ENCODE assay signal across 16 cellular contexts in genomic region chr1:222750651-222751050, GRCh38. TPM values are rescaled to one million over a fixed set of nuclear protein-coding genes. Genes with fewer than 3 reads are reported as not detected.
DNase-seq lines count a peak whose midpoint lies in the region; ATAC-seq and TF ChIP-seq lines count a peak whose summit lies in the region.
"Had no signal": no experiment of that assay in that cellular context is flagged by ENCODE, and none has a peak within 500 bp of the region (broad histone marks: within the 10 kb centered on the region; RNA-seq: fewer than 3 reads in every experiment).

No MANE protein-coding gene starts in this region.

- H3K9ac ChIP-seq in OCI-LY3 (ENCODE audit: low read length) (no peak overlapping the region), mammary epithelial cell (ENCODE audit: insufficient read depth, low read length) (no peak overlapping the region)
- H3K9ac ChIP-seq: KMS-11, neural progenitor cell had no signal

- no peaks in the 10 kb centered on the region for H3K4me1 Mint-ChIP-seq in activated naive CD4-positive, alpha-beta T cell treated with anti-CD3 and anti-CD28 coated beads, Interleukin-2, amount 10 ng/mL, durations not matched to agents 7 days and 5 days
- H3K4me1 Mint-ChIP-seq in activated naive CD8-positive, alpha-beta T cell treated with anti-CD3 and anti-CD28 coated beads, Interleukin-2, amount 50 U/mL, for 24 hours, result no peaks in the 10 kb centered on the region

- dilution Hi-C loops in mammary epithelial cell (cut with HindIII; ENCODE audit: low sequenced_read_pairs), result no loop called here

- H3K27me3 ChIP-seq in OCI-LY3 (ENCODE audit: low read depth, low read length) (0 out of 2 replicates have a peak, but pooled peaks cover 3% of the 10 kb centered on the region), mammary epithelial cell (ENCODE audit: insufficient read depth, low read length) (no peaks in the 10 kb centered on the region)
- H3K27me3 ChIP-seq: neural progenitor cell had no signal

- BruUV-seq in mammary epithelial cell (replicated peaks; lab: Mats Ljungman, UMichigan), result no TSS peak

- in situ Hi-C loops in mammary epithelial cell (cut with MboI; ENCODE audit: low sequenced_read_pairs in 2 of 2), result no loop called here

- intact Hi-C loops in mammary epithelial cell (cut with micrococcal nuclease), result no loop called here

- H3K4me3 ChIP-seq in OCI-LY3 (ENCODE audit: low read length) (no peak overlapping the region), mammary epithelial cell (replicated peaks in 1 of 3; ENCODE audit: insufficient read depth in 1 of 3, low read depth in 2 of 3, low read length in 3 of 3) (no peak overlapping the region)
- H3K4me3 ChIP-seq: neural progenitor cell had no signal

- no peaks in the 10 kb centered on the region for H3K36me3 Mint-ChIP-seq in activated naive CD4-positive, alpha-beta T cell treated with anti-CD3 and anti-CD28 coated beads, Interleukin-2, amount 10 ng/mL, durations not matched to agents 7 days and 5 days
- H3K36me3 Mint-ChIP-seq in activated naive CD8-positive, alpha-beta T cell treated with anti-CD3 and anti-CD28 coated beads, Interleukin-2, amount 50 U/mL, for 24 hours (ENCODE audit: low read depth), result no peaks in the 10 kb centered on the region
- H3K36me3 Mint-ChIP-seq: neural progenitor cell had no signal

- H3K9me3 ChIP-seq in OCI-LY3 (ENCODE audit: insufficient read depth, low read length) (no peaks in the 10 kb centered on the region), mammary epithelial cell (replicated peaks; ENCODE audit: insufficient read depth, low read length) (no peaks in the 10 kb centered on the region)

- H3K4me3 Mint-ChIP-seq in activated naive CD4-positive, alpha-beta T cell treated with anti-CD3 and anti-CD28 coated beads, Interleukin-2, amount 10 ng/mL, durations not matched to agents 7 days and 5 days, result no peak overlapping the region
- H3K4me3 Mint-ChIP-seq in activated naive CD8-positive, alpha-beta T cell treated with anti-CD3 and anti-CD28 coated beads, Interleukin-2, amount 50 U/mL, for 24 hours, result no peak overlapping the region
- H3K4me3 Mint-ChIP-seq: neural progenitor cell had no signal

- peak; percentile 90 for ATAC-seq in GM18517 (IDR thresholded peaks at IDR 0.05; ENCODE audit: unreplicated experiment)
- ATAC-seq in GM21390 (IDR thresholded peaks at IDR 0.05; ENCODE audit: unreplicated experiment), result peak; percentile 93
- ATAC-seq in HG03045 (IDR thresholded peaks at IDR 0.05; ENCODE audit: unreplicated experiment), result peak; percentile 71
- no peak for ATAC-seq in activated naive CD8-positive, alpha-beta T cell treated with anti-CD3 and anti-CD28 coated beads, Interleukin-2, amount 50 U/mL, for 24 hours

- H3K4me1 ChIP-seq in OCI-LY3 (ENCODE audit: low read length) (peaks cover 16% of the 10 kb centered on the region), mammary epithelial cell (ENCODE audit: insufficient read depth, low read length) (peaks cover 15% of the 10 kb centered on the region)

- no peak for TF ChIP-seq CTCF in OCI-LY3 (IDR thresholded peaks at IDR 0.05; ENCODE audit: low read depth, low read length)
- TF ChIP-seq CTCF in mammary epithelial cell (conservative IDR thresholded peaks at IDR 0.05 in 1 of 2, IDR thresholded peaks at IDR 0.05 in 1 of 2; ENCODE audit: extremely low read depth in 1 of 2, insufficient read depth in 1 of 2, low read depth in 1 of 2, low read length in 2 of 2), result no peak

- H3K79me2 ChIP-seq in OCI-LY3 (ENCODE audit: low read length) (no peaks in the 10 kb centered on the region), mammary epithelial cell (ENCODE audit: insufficient read depth, low read length) (no peaks in the 10 kb centered on the region)

- whole genome bisulfite sequencing in mammary epithelial cell (ENCODE audit: low coverage, missing lambda C conversion rate), result 90% methylated on average over 1 of the region's 1 CpG

- no peak overlapping the region for H2AFZ ChIP-seq in OCI-LY3 (ENCODE audit: low read depth, low read length)
- H2AFZ ChIP-seq in mammary epithelial cell (ENCODE audit: low read depth, low read length), result no peak overlapping the region

- CTCF ChIA-PET in activated naive CD4-positive, alpha-beta T cell treated with anti-CD3 and anti-CD28 coated beads, Interleukin-2, amount 10 ng/mL, durations not matched to agents 7 days and 5 days (lab: Charles Lee), result interaction anchor here (0.6 to 1.0 kb wide), 2 partner anchors 62 to 332 kb away, joined by 3 to 4 read pairs; no protein-coding TSS in a partner anchor
- CTCF ChIA-PET in mammary epithelial cell (lab: Charles Lee; ENCODE audit: low non-redundant PET), result no interaction called here

- no peaks in the 10 kb centered on the region for H3K36me3 ChIP-seq in OCI-LY3 (replicated peaks; ENCODE audit: low read depth, low read length)
- H3K36me3 ChIP-seq in mammary epithelial cell (ENCODE audit: insufficient read depth, low read length), result no peaks in the 10 kb centered on the region
- H3K36me3 ChIP-seq: neural progenitor cell had no signal

- H3K27ac ChIP-seq in OCI-LY3 (ENCODE audit: low read length) (no peak overlapping the region), mammary epithelial cell (ENCODE audit: insufficient read depth, low read depth, low read length) (no peak overlapping the region)
- H3K27ac ChIP-seq: KMS-11, neural progenitor cell had no signal

- no peak overlapping the region for H3K27ac Mint-ChIP-seq in activated naive CD4-positive, alpha-beta T cell treated with anti-CD3 and anti-CD28 coated beads, Interleukin-2, amount 10 ng/mL, durations not matched to agents 7 days and 5 days
- H3K27ac Mint-ChIP-seq in activated naive CD8-positive, alpha-beta T cell treated with anti-CD3 and anti-CD28 coated beads, Interleukin-2, amount 50 U/mL, for 24 hours, result no peak overlapping the region
- H3K27ac Mint-ChIP-seq: neural progenitor cell had no signal

- no peaks in the 10 kb centered on the region for H3K9me3 Mint-ChIP-seq in activated naive CD4-positive, alpha-beta T cell treated with anti-CD3 and anti-CD28 coated beads, Interleukin-2, amount 10 ng/mL, durations not matched to agents 7 days and 5 days
- no peaks in the 10 kb centered on the region for H3K9me3 Mint-ChIP-seq in activated naive CD8-positive, alpha-beta T cell treated with anti-CD3 and anti-CD28 coated beads, Interleukin-2, amount 50 U/mL, for 24 hours
- H3K9me3 Mint-ChIP-seq: neural progenitor cell had no signal

- H4K20me1 ChIP-seq in OCI-LY3 (ENCODE audit: insufficient read depth, low read length) (no peaks in the 10 kb centered on the region), mammary epithelial cell (ENCODE audit: insufficient read depth, low read length) (no peaks in the 10 kb centered on the region)

- H3K27me3 Mint-ChIP-seq in activated naive CD4-positive, alpha-beta T cell treated with anti-CD3 and anti-CD28 coated beads, Interleukin-2, amount 10 ng/mL, durations not matched to agents 7 days and 5 days, result no peaks in the 10 kb centered on the region
- peaks cover 3% of the 10 kb centered on the region for H3K27me3 Mint-ChIP-seq in activated naive CD8-positive, alpha-beta T cell treated with anti-CD3 and anti-CD28 coated beads, Interleukin-2, amount 50 U/mL, for 24 hours

- H3K4me2 ChIP-seq in OCI-LY3 (ENCODE audit: low read length) (peak overlapping the region; percentile 10), mammary epithelial cell (ENCODE audit: insufficient read depth, low read depth, low read length) (no peak overlapping the region)
- H3K4me2 ChIP-seq: KMS-11, neural progenitor cell had no signal

- no peak for DNase-seq in activated naive CD4-positive, alpha-beta T cell treated with anti-CD3 and anti-CD28 coated beads, Interleukin-2, amount 10 ng/mL, durations not matched to agents 7 days and 5 days
- DNase-seq in mammary epithelial cell, result no peak
- DNase-seq in activated naive CD8-positive, alpha-beta T cell treated with anti-CD3 and anti-CD28 coated beads, Interleukin-2, amount 50 U/mL, for 24 hours, result no peak
- no peak for DNase-seq in GF-D8 (lab: John Stamatoyannopoulos, UW)
- DNase-seq: activated CD4-positive, alpha-beta T cell treated with anti-CD3 and anti-CD28 coated beads for 4 hours; activated naive CD4-positive, alpha-beta T cell; C1 segment of cervical spinal cord; NCI-H226; Right ventricle myocardium superior had no signal

RNA-seq across cellular contexts. Expression of gene FAM177B, which starts 13.6 kb away (rescaled TPM):
- total RNA-seq in mammary epithelial cell, result not detected
- not detected for polyA plus RNA-seq in mammary epithelial cell
- not detected for polyA minus RNA-seq in mammary epithelial cell
- total RNA-seq: fibroblast of villous mesenchyme, Right ventricle myocardium superior had no signal

RNA-seq across cellular contexts. Expression of gene BROX, which starts 38.3 kb away (rescaled TPM):
- total RNA-seq in mammary epithelial cell, result 10 to 100 TPM; 54.0 to 55.0 TPM
- polyA plus RNA-seq in mammary epithelial cell, result 4.7 TPM
- polyA minus RNA-seq in mammary epithelial cell, result 15.1 TPM

RNA-seq across cellular contexts. Expression of gene AIDA, which starts 38.4 kb away (rescaled TPM):
- 10 to 100 TPM; 57.3 to 74.3 TPM for total RNA-seq in mammary epithelial cell
- polyA plus RNA-seq in mammary epithelial cell, result 46.9 TPM
- polyA minus RNA-seq in mammary epithelial cell, result 48.4 TPM
